Comparison of ENCODE assay signal across 9 cellular contexts in genomic region chr4:139921551-139922184, GRCh38.
DNase-seq lines count a peak whose midpoint lies in the region; ATAC-seq and TF ChIP-seq lines count a peak whose summit lies in the region.
"Had no signal": no experiment of that assay in that cellular context is flagged by ENCODE, and none has a peak within 500 bp of the region (broad histone marks: within the 10 kb centered on the region; RNA-seq: fewer than 3 reads in every experiment).

No MANE protein-coding gene starts in this region.

- peak; percentile 89 for ATAC-seq in left lobe of liver

- H3K4me3 ChIP-seq in uterus = no peak overlapping the region
- H3K4me3 ChIP-seq: Peyer's patch had no signal

- H3K9me3 ChIP-seq in uterus = no peaks in the 10 kb centered on the region
- H3K9me3 ChIP-seq: Peyer's patch had no signal

- POLR2A ChIA-PET in MCF 10A (lab: Yijun Ruan, JAX) = interaction anchor here (1.1 to 2.0 kb wide), 3 partner anchors 24 to 35 kb away, joined by 3 to 7 read pairs (median 4); no protein-coding TSS in a partner anchor

- peak overlapping the region; percentile 81 to 96 for H3K27ac ChIP-seq in uterus

- in situ Hi-C loops in T47D (cut with HindIII; ENCODE audit: low pct_unique_long_range_greater_than_20kb, low sequenced_read_pairs) (no loop called here), KBM-7 (cut with MboI; ENCODE audit: low pct_unique_long_range_greater_than_20kb, low sequenced_read_pairs) (no loop called here)

- H3K4me1 Mint-ChIP-seq in MCF 10A (ENCODE audit: insufficient read depth, unreplicated experiment) = peaks cover 5% of the 10 kb centered on the region

- H3K27me3 ChIP-seq in uterus = no peaks in the 10 kb centered on the region
- H3K27me3 ChIP-seq: Peyer's patch had no signal

- no peaks in the 10 kb centered on the region for H3K9me3 Mint-ChIP-seq in MCF 10A (ENCODE audit: unreplicated experiment)

- TF ChIP-seq CTCF in MCF 10A (IDR thresholded peaks at IDR 0.05; ENCODE audit: unreplicated experiment) (no peak), uterus (IDR thresholded peaks at IDR 0.05) (no peak)

- DNase-seq in T47D (ENCODE audit: low read depth in 1 of 2, low spot score in 1 of 2) = peak; percentile 14 to 78
- DNase-seq in MCF 10A (ENCODE audit: unreplicated experiment) = no peak
- peak; percentile 86 for DNase-seq in SHP77 treated with DMSO at 0.1 percent for 48 hours (lab: John Stamatoyannopoulos, UW)
- DNase-seq in left lobe of liver (ENCODE audit: low spot score) = peak; percentile 82
- DNase-seq in uterus = no peak
- DNase-seq in globus pallidus (ENCODE audit: low spot score) = no peak
- no peak for DNase-seq in MV-4-11 (lab: John Stamatoyannopoulos, UW)
- DNase-seq in KBM-7 = no peak
- DNase-seq: Peyer's patch had no signal

- no peak overlapping the region for H3K4me3 Mint-ChIP-seq in MCF 10A (ENCODE audit: unreplicated experiment)

- BruUV-seq in MCF 10A (replicated peaks; lab: Mats Ljungman, UMichigan) = no TSS peak

- H3K27ac Mint-ChIP-seq in MCF 10A (ENCODE audit: low read depth, unreplicated experiment) = no peak overlapping the region

- intact Hi-C loops in MCF 10A (cut with micrococcal nuclease) (no loop called here), uterus (cut with DNase I; ENCODE audit: low total_unique reads) (no loop called here)

- CTCF ChIA-PET in MCF 10A (lab: Yijun Ruan, JAX) = interaction anchor here (0.7 kb wide), 1 partner anchor 67 kb away, joined by 3 read pairs; no protein-coding TSS in a partner anchor

- H3K4me1 ChIP-seq in uterus = peaks cover 32 to 40% of the 10 kb centered on the region in 2 donors

- H3K27me3 Mint-ChIP-seq in MCF 10A (ENCODE audit: insufficient read depth, unreplicated experiment) = no peaks in the 10 kb centered on the region

- no peaks in the 10 kb centered on the region for H3K36me3 ChIP-seq in uterus
- H3K36me3 ChIP-seq: Peyer's patch had no signal

- TF ChIP-seq POLR2A in uterus (IDR thresholded peaks at IDR 0.05) = no peak

- no peaks in the 10 kb centered on the region for H3K36me3 Mint-ChIP-seq in MCF 10A (ENCODE audit: insufficient read depth, unreplicated experiment)

Comparison
In these comparisons a context has a peak if more than half of its experiments do, and no peak if none do; other contexts are left out.
1. DNase-seq: peak in T47D (2 of 2), SHP77 treated with DMSO at 0.1 percent for 48 hours (single experiment) and left lobe of liver (single experiment); none in MCF 10A (single experiment), uterus (0 of 2), globus pallidus (single experiment), MV-4-11 (single experiment) and KBM-7 (single experiment).